ENCODE assay signal across 31 cellular contexts in the genomic region with DNA sequence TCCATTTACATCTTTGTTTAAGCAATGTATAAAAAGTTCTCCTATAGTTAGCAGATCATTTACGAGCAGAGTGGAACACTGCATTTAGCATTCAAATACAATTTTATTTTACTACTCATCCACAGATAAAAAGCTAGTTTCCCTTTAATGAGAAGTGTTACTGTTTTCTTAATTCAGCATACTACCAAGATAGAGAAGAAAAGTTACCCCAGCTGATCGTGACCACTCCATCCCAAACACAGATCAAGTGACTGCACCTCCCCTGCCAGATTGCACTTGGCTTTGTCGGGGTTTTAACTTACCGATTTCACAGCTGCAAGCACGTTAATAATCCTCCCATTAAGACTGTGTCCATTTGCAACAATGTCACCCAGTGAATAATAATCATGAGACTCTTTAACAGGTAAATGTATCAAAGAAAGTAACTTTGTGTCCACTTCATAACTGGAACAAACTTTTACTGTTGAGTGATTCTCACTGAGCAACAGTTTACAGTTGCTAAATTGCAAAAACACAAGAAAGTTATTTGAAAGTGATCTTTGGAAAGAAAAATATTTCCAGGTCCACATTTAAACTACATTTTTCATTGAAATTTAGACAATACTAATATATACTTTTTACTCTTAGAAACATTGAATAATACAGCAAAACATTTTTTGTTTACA. TPM values are rescaled to one million over a fixed set of nuclear protein-coding genes. Genes with fewer than 3 reads are reported as not detected.
"Had no signal": no experiment of that assay in that cellular context is flagged by ENCODE, and none has a peak within 500 bp of the region (broad histone marks: within the 10 kb centered on the region; RNA-seq: fewer than 3 reads in every experiment).

No MANE protein-coding gene starts in this region.

- H3K4me3 Mint-ChIP-seq: activated CD4-positive, alpha-beta memory T cell treated with anti-CD3 and anti-CD28 coated beads, Interleukin-2, amount 10 ng/mL, durations not matched to agents 7 days and 5 days; activated CD4-positive, alpha-beta T cell treated with anti-CD3 and anti-CD28 coated beads, Interleukin-2, amount 10 ng/mL, durations not matched to agents 24 days and 14 days; activated CD8-positive, alpha-beta memory T cell treated with anti-CD3 and anti-CD28 coated beads, Interleukin-2, amount 10 ng/mL, durations not matched to agents 7 days and 5 days; activated T-cell treated with anti-CD3 and anti-CD28 coated beads, Interleukin-2, amount 50 U/mL, for 72 hours; immature natural killer cell; mesothelial cell of epicardium; natural killer cell; T-helper 17 cell had no signal

- H3K9me3 ChIP-seq: breast epithelium, heart left ventricle, testis, transverse colon had no signal

- H3K36me3 Mint-ChIP-seq: activated CD8-positive, alpha-beta memory T cell treated with anti-CD3 and anti-CD28 coated beads, Interleukin-2, amount 10 ng/mL, durations not matched to agents 7 days and 5 days; activated naive CD4-positive, alpha-beta T cell treated with anti-CD3 and anti-CD28 coated beads, Interleukin-2, amount 50 U/mL, for 72 hours; immature natural killer cell; mesothelial cell of epicardium; natural killer cell had no signal

- H3K27me3 ChIP-seq: testis had no signal

- H3K4me3 ChIP-seq: breast epithelium, heart left ventricle, testis, transverse colon had no signal

- H3K27ac ChIP-seq: breast epithelium, heart left ventricle, testis, transverse colon, WERI-Rb-1 had no signal

- H3K4me1 Mint-ChIP-seq: immature natural killer cell, natural killer cell had no signal

- H3K4me1 ChIP-seq: breast epithelium, heart left ventricle, testis had no signal

- H3K9me3 Mint-ChIP-seq: activated CD4-positive, alpha-beta memory T cell treated with anti-CD3 and anti-CD28 coated beads, Interleukin-2, amount 10 ng/mL, durations not matched to agents 7 days and 5 days; activated CD4-positive, alpha-beta T cell treated with anti-CD3 and anti-CD28 coated beads, Interleukin-2, amount 10 ng/mL, durations not matched to agents 24 days and 14 days; activated naive CD4-positive, alpha-beta T cell treated with anti-CD3 and anti-CD28 coated beads, Interleukin-2, amount 50 U/mL, for 72 hours; activated T-cell treated with anti-CD3 and anti-CD28 coated beads, Interleukin-2, amount 50 U/mL, for 72 hours; immature natural killer cell; mesothelial cell of epicardium; natural killer cell had no signal

- DNase-seq: activated CD4-positive, alpha-beta memory T cell treated with anti-CD3 and anti-CD28 coated beads, Interleukin-2, amount 10 ng/mL, durations not matched to agents 7 days and 5 days; activated CD4-positive, alpha-beta T cell treated with anti-CD3 and anti-CD28 coated beads, Interleukin-2, amount 10 ng/mL, durations not matched to agents 24 days and 14 days; activated CD8-positive, alpha-beta memory T cell treated with anti-CD3 and anti-CD28 coated beads, Interleukin-2, amount 10 ng/mL, durations not matched to agents 7 days and 5 days; activated effector memory CD4-positive, alpha-beta T cell treated with anti-CD3 and anti-CD28 coated beads, Interleukin-2, amount 50 U/mL, for 16 hours; activated T-cell treated with anti-CD3 and anti-CD28 coated beads for 4 hours; activated T-cell treated with anti-CD3 and anti-CD28 coated beads, Interleukin-2, amount 50 U/mL, for 72 hours; central memory CD4-positive, alpha-beta T cell; foreskin fibroblast; heart left ventricle; hypothalamus; immature natural killer cell; kidney; left colon; mammary epithelial cell; natural killer cell; posterior cingulate gyrus; right cardiac atrium; stimulated activated CD4-positive, alpha-beta T cell treated with anti-CD3 and anti-CD28 coated beads, Interleukin-12 subunit alpha, Interleukin-12 subunit beta, amount 100 ng/mL, for 4 hours; stimulated activated CD4-positive, alpha-beta T cell treated with anti-CD3 and anti-CD28 coated beads, Interleukin-4, amount 100 ng/mL, for 1 hour; stimulated activated naive CD8-positive, alpha-beta T cell treated with anti-CD3 and anti-CD28 coated beads, Interleukin-15, Interleukin-2, amounts not matched to agents 100 U/mL and 50 U/mL, for 24 hours; T-helper 17 cell; T1000; testis; transverse colon; WERI-Rb-1 had no signal

- H3K36me3 ChIP-seq: breast epithelium, heart left ventricle, transverse colon, WERI-Rb-1 had no signal

- ATAC-seq: activated CD4-positive, CD25-positive, alpha-beta regulatory T cell treated with anti-CD3 and anti-CD28 coated beads, Interleukin-2, amount 50 U/mL, for 24 hours; activated CD8-positive, alpha-beta memory T cell treated with anti-CD3 and anti-CD28 coated beads, Interleukin-2, amount 10 ng/mL, durations not matched to agents 7 days and 5 days; activated naive CD4-positive, alpha-beta T cell treated with anti-CD3 and anti-CD28 coated beads, Interleukin-2, amount 50 U/mL, for 72 hours; activated T-cell treated with anti-CD3 and anti-CD28 coated beads, Interleukin-2, amount 50 U/mL, for 72 hours; esophagus mucosa; heart left ventricle; left colon; natural killer cell; right cardiac atrium; stimulated activated naive CD8-positive, alpha-beta T cell treated with anti-CD3 and anti-CD28 coated beads, Interleukin-15, Interleukin-2, amounts not matched to agents 100 U/mL and 50 U/mL, for 24 hours; T-helper 17 cell had no signal

- H3K27ac Mint-ChIP-seq: activated CD4-positive, alpha-beta memory T cell treated with anti-CD3 and anti-CD28 coated beads, Interleukin-2, amount 10 ng/mL, durations not matched to agents 7 days and 5 days; activated CD4-positive, alpha-beta T cell treated with anti-CD3 and anti-CD28 coated beads, Interleukin-2, amount 10 ng/mL, durations not matched to agents 24 days and 14 days; activated CD8-positive, alpha-beta memory T cell treated with anti-CD3 and anti-CD28 coated beads, Interleukin-2, amount 10 ng/mL, durations not matched to agents 7 days and 5 days; activated naive CD4-positive, alpha-beta T cell treated with anti-CD3 and anti-CD28 coated beads, Interleukin-2, amount 50 U/mL, for 72 hours; immature natural killer cell; natural killer cell had no signal

RNA-seq across cellular contexts. Expression of a gene that starts 14.4 kb away (rescaled TPM):
- total RNA-seq: activated CD4-positive, alpha-beta T cell treated with anti-CD3 and anti-CD28 coated beads, Interleukin-2, amount 10 ng/mL, durations not matched to agents 24 days and 14 days; activated CD8-positive, alpha-beta memory T cell treated with anti-CD3 and anti-CD28 coated beads, Interleukin-2, amount 10 ng/mL, durations not matched to agents 7 days and 5 days; breast epithelium; esophagus mucosa; heart left ventricle; left colon; mesothelial cell of epicardium; natural killer cell; right cardiac atrium; T-helper 17 cell; transverse colon; urinary bladder had no signal
- polyA plus RNA-seq: heart left ventricle, immature natural killer cell, mammary epithelial cell, right cardiac atrium, urinary bladder had no signal
